In genomic region chr19:18439910-18440237, GRCh38 we compare ENCODE assay signal across 18 cellular contexts. TPM values are rescaled to one million over a fixed set of nuclear protein-coding genes. Genes with fewer than 3 reads are reported as not detected.
DNase-seq lines count a peak whose midpoint lies in the region; ATAC-seq, FAIRE-seq and TF ChIP-seq lines count a peak whose summit lies in the region.
"Had no signal": no experiment of that assay in that cellular context is flagged by ENCODE, and none has a peak within 500 bp of the region (broad histone marks: within the 10 kb centered on the region; RNA-seq: fewer than 3 reads in every experiment).

No MANE protein-coding gene starts in this region.

- H3K4me1 ChIP-seq in HepG2 (ENCODE audit: insufficient read depth, low read length) (peaks cover 45% of the 10 kb centered on the region), right lobe of liver (peaks cover 0 to 26% (median 6%) of the 10 kb centered on the region in 4 donors), K562 (replicated peaks in 1 of 2; ENCODE audit: control insufficient read depth in 2 of 2, insufficient read depth in 2 of 2, low read length in 2 of 2) (peaks cover 42 to 93% of the 10 kb centered on the region in 2 experiments)

- H3K79me2 ChIP-seq in HepG2 (ENCODE audit: insufficient read depth, low read length), result no peaks in the 10 kb centered on the region
- peaks cover 37% of the 10 kb centered on the region for H3K79me2 ChIP-seq in K562 (ENCODE audit: control insufficient read depth, insufficient read depth, low read length)

- peaks cover 2% of the 10 kb centered on the region for H3K36me3 Mint-ChIP-seq in mesothelial cell of epicardium

- H3K36me3 ChIP-seq in HepG2 (replicated peaks in 1 of 2; ENCODE audit: control insufficient read depth in 1 of 2, insufficient read depth in 2 of 2, low read length in 2 of 2) (peaks cover 9 to 16% of the 10 kb centered on the region in 2 experiments; a peak in 3 of 5 replicates), right lobe of liver (peaks cover 0 to 21% (median 10%) of the 10 kb centered on the region in 4 donors), K562 (ENCODE audit: control insufficient read depth, insufficient read depth, low read length) (peaks cover 40% of the 10 kb centered on the region)

- no peak for ATAC-seq in HepG2
- ATAC-seq in right lobe of liver, result no peak
- no peak for ATAC-seq in K562
- no peak for ATAC-seq in HG02571 (IDR thresholded peaks at IDR 0.05; ENCODE audit: unreplicated experiment)
- ATAC-seq: sciatic nerve had no signal

- H3K27me3 Mint-ChIP-seq in mesothelial cell of epicardium (ENCODE audit: low read depth), result no peaks in the 10 kb centered on the region
- H3K27me3 Mint-ChIP-seq: activated naive CD8-positive, alpha-beta T cell treated with anti-CD3 and anti-CD28 coated beads, Interleukin-2, amount 10 ng/mL, durations not matched to agents 7 days and 5 days; activated T-cell treated with anti-CD3 and anti-CD28 coated beads, Interleukin-2, amount 50 U/mL, for 24 hours had no signal

- H2AFZ ChIP-seq in HepG2 (ENCODE audit: low read length) (no peak overlapping the region), K562 (ENCODE audit: low read depth, low read length) (no peak overlapping the region)

- POLR2A ChIA-PET in HepG2 (lab: Yijun Ruan, JAX) (interaction anchor here (1.5 to 1.9 kb wide), 3 partner anchors 21 to 118 kb away, joined by 4 to 5 read pairs (median 4); partner anchors contain the start of genes KXD1 and SSBP4), K562 (lab: Yijun Ruan, JAX) (interaction anchor here (1.0 to 1.5 kb wide), 3 partner anchors 9 to 21 kb away, joined by 3 to 5 read pairs (median 4); partner anchors contain the start of gene SSBP4)

- H3K4me3 Mint-ChIP-seq in mesothelial cell of epicardium, result peak overlapping the region; percentile 75
- H3K4me3 Mint-ChIP-seq: activated naive CD8-positive, alpha-beta T cell treated with anti-CD3 and anti-CD28 coated beads, Interleukin-2, amount 10 ng/mL, durations not matched to agents 7 days and 5 days; activated T-cell treated with anti-CD3 and anti-CD28 coated beads, Interleukin-2, amount 50 U/mL, for 24 hours had no signal

- TF ChIP-seq CTCF in HepG2 (CRISPR knock-in tag; IDR thresholded peaks at IDR 0.05), result no peak
- no peak for TF ChIP-seq CTCF in right lobe of liver (IDR thresholded peaks at IDR 0.05)
- TF ChIP-seq CTCF in K562 (IDR thresholded peaks at IDR 0.05 in 2 of 3, conservative IDR thresholded peaks at IDR 0.05 in 1 of 3; ENCODE audit: insufficient read depth in 2 of 3, low read depth in 1 of 3, low read length in 3 of 3), result no peak
- TF ChIP-seq CTCF in mesothelial cell of epicardium (IDR thresholded peaks at IDR 0.05; ENCODE audit: unreplicated experiment), result no peak

- peaks cover 11% of the 10 kb centered on the region for H3K9me1 ChIP-seq in K562 (ENCODE audit: control insufficient read depth, insufficient read depth, low read length)

- H3K4me3 ChIP-seq in HepG2 (replicated peaks in 1 of 3; ENCODE audit: insufficient read depth in 1 of 3, low read depth in 2 of 3, low read length in 3 of 3), result peak overlapping the region in 1 of 3 experiments; percentile 75; a peak in 1 of 6 replicates
- no peak overlapping the region for H3K4me3 ChIP-seq in right lobe of liver
- H3K4me3 ChIP-seq in K562, result no peak overlapping the region
- H3K4me3 ChIP-seq: thyroid gland had no signal

- H4K20me1 ChIP-seq in HepG2 (ENCODE audit: insufficient read depth, low read length), result peaks cover 9% of the 10 kb centered on the region; the same call in 1 of the 2 replicates
- peaks cover 13% of the 10 kb centered on the region for H4K20me1 ChIP-seq in K562 (replicated peaks; ENCODE audit: control insufficient read depth, insufficient read depth, low read length)

- H3K27ac ChIP-seq in HepG2 (ENCODE audit: extremely low read length, insufficient read depth, low read length) (no peak overlapping the region), right lobe of liver (no peak overlapping the region), K562 (ENCODE audit: extremely low read depth, low read depth, low read length) (peak overlapping the region; percentile 94)
- H3K27ac ChIP-seq: foreskin keratinocyte had no signal

- TF ChIP-seq EP300 in HepG2 (IDR thresholded peaks at IDR 0.05; ENCODE audit: low read depth in 2 of 2, low read length in 2 of 2) (no peak), HepG2 (CRISPR knock-in tag; IDR thresholded peaks at IDR 0.05; ENCODE audit: borderline replicate concordance) (no peak), K562 (IDR thresholded peaks at IDR 0.05; ENCODE audit: low read length) (no peak)

- no peak overlapping the region for H3K9ac ChIP-seq in HepG2 (ENCODE audit: insufficient read depth, low read depth, low read length)
- peak overlapping the region in 1 of 2 experiments; percentile 97; a peak in 1 of 4 replicates for H3K9ac ChIP-seq in K562 (ENCODE audit: insufficient read depth in 1 of 2, low read depth in 2 of 2, low read length in 2 of 2)

- TF ChIP-seq RAD21 in HepG2 (CRISPR knock-in tag; IDR thresholded peaks at IDR 0.05) (no peak), K562 (CRISPR knock-in tag; conservative IDR thresholded peaks at IDR 0.05 in 1 of 2, IDR thresholded peaks at IDR 0.05 in 1 of 2) (no peak)

- H3K4me2 ChIP-seq in HepG2 (ENCODE audit: low read depth, low read length) (peak overlapping the region; percentile 95), K562 (ENCODE audit: insufficient read depth, low read length) (peak overlapping the region; percentile 88; the same call in 1 of the 2 replicates)

- DNase-seq in HepG2 (ENCODE audit: low spot score) (no peak), right lobe of liver (no peak), K562 (ENCODE audit: extremely low read depth in 1 of 4, low spot score in 3 of 4) (no peak), mesothelial cell of epicardium (ENCODE audit: low spot score in 2 of 2, unreplicated experiment in 2 of 2) (no peak), DMS 273 (lab: John Stamatoyannopoulos, UW; ENCODE audit: unreplicated experiment) (no peak), CD1c-positive myeloid dendritic cell (ENCODE audit: extremely low spot score) (no peak), ACHN (no peak)
- DNase-seq: activated CD4-positive, alpha-beta T cell treated with anti-CD3 and anti-CD28 coated beads for 4 hours; activated T-cell treated with anti-CD3 and anti-CD28 coated beads, Interleukin-2, amount 50 U/mL, for 24 hours; NCI-H1436 treated with DMSO at 0.1 percent for 48 hours; SIG-M5; T-helper 9 cell had no signal

- no TSS peak for BruUV-seq in HepG2 (replicated peaks; lab: Mats Ljungman, UMichigan)
- BruUV-seq in K562 (replicated peaks; lab: Mats Ljungman, UMichigan), result no TSS peak

- WGBS in HepG2 (ENCODE audit: low lambda C conversion rate), result 20% methylated on average over 6 of the region's 9 CpGs
- WGBS in right lobe of liver (ENCODE audit: insufficient coverage, low coverage, low lambda C conversion rate, missing lambda C conversion rate), result 30% methylated on average over 6 of the region's 9 CpGs
- 48% methylated on average over 9 of the region's 9 CpGs for WGBS in K562 (ENCODE audit: insufficient coverage, low coverage, missing lambda C conversion rate)

- in situ Hi-C loops in HepG2 (cut with HindIII; ENCODE audit: extremely low pct_ligation_motif_present, low pct_unique_long_range_greater_than_20kb) (no loop called here), K562 (cut with MboI) (no loop called here), ACHN (cut with HindIII; ENCODE audit: low pct_ligation_motif_present, low pct_unique_long_range_greater_than_20kb, low sequenced_read_pairs) (no loop called here)

- H3K9me3 ChIP-seq in HepG2 (ENCODE audit: low read length) (no peaks in the 10 kb centered on the region), right lobe of liver (no peaks in the 10 kb centered on the region), K562 (replicated peaks; ENCODE audit: control insufficient read depth, insufficient read depth, low read depth, low read length) (no peaks in the 10 kb centered on the region)
- H3K9me3 ChIP-seq: thyroid gland had no signal

- H3K4me1 Mint-ChIP-seq in mesothelial cell of epicardium, result peaks cover 41% of the 10 kb centered on the region

- H3K27me3 ChIP-seq in HepG2 (ENCODE audit: control insufficient read depth in 1 of 2, insufficient read depth in 2 of 2, low read length in 2 of 2), result no peaks in the 10 kb centered on the region
- H3K27me3 ChIP-seq in right lobe of liver, result no peaks in the 10 kb centered on the region
- H3K27me3 ChIP-seq in K562 (ENCODE audit: control insufficient read depth in 2 of 2, insufficient read depth in 2 of 2, low read length in 2 of 2), result no peaks in the 10 kb centered on the region
- H3K27me3 ChIP-seq: foreskin keratinocyte, thyroid gland had no signal

- no peaks in the 10 kb centered on the region for H3K9me3 Mint-ChIP-seq in mesothelial cell of epicardium

- no peak for TF ChIP-seq POLR2A in HepG2 (IDR thresholded peaks at IDR 0.05; ENCODE audit: insufficient read depth in 1 of 2, low read depth in 2 of 2, low read length in 2 of 2)
- no peak for TF ChIP-seq POLR2A in right lobe of liver (IDR thresholded peaks at IDR 0.05)
- TF ChIP-seq POLR2A in K562 (conservative IDR thresholded peaks at IDR 0.05), result 0 out of 2 replicates have a peak, but pooled peaks have one; percentile 35

- H3K27ac Mint-ChIP-seq in mesothelial cell of epicardium, result peak overlapping the region; percentile 98

- CTCF ChIA-PET in HepG2 (lab: Yijun Ruan, JAX; ENCODE audit: low intra/inter-chr PET ratio, low total read pairs) (no interaction called here), K562 (lab: Yijun Ruan, JAX; ENCODE audit: low intra/inter-chr PET ratio) (no interaction called here)

- FAIRE-seq in HepG2 (lab: Jason Lieb, UNC), result no peak
- FAIRE-seq in K562 (lab: Jason Lieb, UNC), result no peak

- intact Hi-C loops in HepG2 (cut with micrococcal nuclease; ENCODE audit: unreplicated experiment) (no loop called here), right lobe of liver (cut with DNase I) (loop anchor here in 1 of 2 donors (10.0 kb wide), 1 partner anchor 415 kb away; no protein-coding TSS in a partner anchor), K562 (cut with micrococcal nuclease) (no loop called here)

RNA-seq across cellular contexts. Expression of gene ISYNA1, which starts 1.9 kb away (rescaled TPM):
- total RNA-seq in HepG2 (2016; rRNA removed; fragmentation: Illumina TruSeq; extraction: Trizol) (29.4 and 48.5 TPM in 2 replicates), right lobe of liver (1 to 10 TPM; 6.5 to 8.3 (median 7.8) TPM), K562 (2014; rRNA removed) (180 and 202 TPM in 2 replicates), K562 (2014; rRNA removed; fragmentation: Illumina TruSeq; extraction: Trizol) (14.6 and 32.0 TPM in 2 replicates), K562 (2015; rRNA removed; fragmentation: Illumina TruSeq; extraction: Trizol) (93.2 and 96.8 TPM in 2 replicates), K562 (2021) (435 and 460 TPM in 2 replicates), mesothelial cell of epicardium (795 to 833 TPM (median 826 TPM) in 3 replicates)
- total RNA-seq in HepG2 (2016; cell fraction: cytosol; rRNA removed; fragmentation: Illumina TruSeq; extraction: Trizol; ENCODE audit: low read depth), result 8.4 and 10.1 TPM in 2 replicates
- total RNA-seq in HepG2 (2016; cell fraction: insoluble cytoplasmic fraction; rRNA removed; fragmentation: Illumina TruSeq; extraction: Trizol), result 29.3 and 46.4 TPM in 2 replicates
- 16.0 and 18.7 TPM in 2 replicates for total RNA-seq in HepG2 (2016; cell fraction: membrane; rRNA removed; fragmentation: Illumina TruSeq; extraction: Trizol)
- total RNA-seq in HepG2 (2016; cell fraction: nucleus; rRNA removed; fragmentation: Illumina TruSeq; extraction: Trizol), result 33.6 and 37.4 TPM in 2 replicates
- polyA plus RNA-seq in HepG2 (2011; rRNA removed) (29.6 and 36.5 TPM in 2 replicates), K562 (2011; rRNA removed) (99.3 and 191 TPM in 2 replicates), K562 (2014; fragmentation: Illumina TruSeq; extraction: Trizol) (73.2 and 198 TPM in 2 replicates), K562 (2014; fragmentation: Nextera tagmentation; extraction: Ambion mirVana) (10 to 100 TPM; 21.8 to 57.6 TPM), K562 (2014; rRNA removed) (376 and 380 TPM in 2 replicates)
- 14.0 and 25.3 TPM in 2 replicates for polyA plus RNA-seq in HepG2 (2011; cell fraction: cytosol; rRNA removed)
- 246 and 367 TPM in 2 replicates for polyA plus RNA-seq in HepG2 (2011; cell fraction: nucleus; rRNA removed)
- polyA plus RNA-seq in HepG2 (2012), result 32.5 and 49.8 TPM in 2 replicates
- 16.0 and 16.5 TPM in 2 replicates for polyA plus RNA-seq in HepG2 (2016; cell fraction: cytosol; fragmentation: Illumina TruSeq; extraction: Trizol; ENCODE audit: low read depth)
- 44.6 and 57.4 TPM in 2 replicates for polyA plus RNA-seq in HepG2 (2016; cell fraction: insoluble cytoplasmic fraction; fragmentation: Illumina TruSeq; extraction: Trizol; ENCODE audit: low read depth)
- polyA plus RNA-seq in HepG2 (2016; cell fraction: membrane; fragmentation: Illumina TruSeq; extraction: Trizol; ENCODE audit: low read depth), result 18.1 and 22.4 TPM in 2 replicates
- 103 and 119 TPM in 2 replicates for polyA plus RNA-seq in HepG2 (2016; cell fraction: nucleus; fragmentation: Illumina TruSeq; extraction: Trizol; ENCODE audit: insufficient read depth, low read depth)
- polyA minus RNA-seq in HepG2 (2011; rRNA and poly(A)+ RNA removed; ENCODE audit: low replicate concordance), result 1.3 and 50.2 TPM in 2 replicates
- 20.4 and 29.0 TPM in 2 replicates for polyA minus RNA-seq in HepG2 (2011; cell fraction: cytosol; rRNA and poly(A)+ RNA removed)
- polyA minus RNA-seq in HepG2 (2011; cell fraction: nucleus; rRNA and poly(A)+ RNA removed), result 13.3 and 14.3 TPM in 2 replicates
- total RNA-seq in K562 (2011; cell fraction: chromatin; rRNA removed; ENCODE audit: low replicate concordance), result 155 and 651 TPM in 2 replicates
- 616 and 678 TPM in 2 replicates for total RNA-seq in K562 (2011; cell fraction: nucleolus; rRNA removed)
- total RNA-seq in K562 (2011; cell fraction: nucleoplasm; rRNA removed), result 226 and 284 TPM in 2 replicates
- polyA plus RNA-seq in K562 (2011; cell fraction: cytosol; rRNA removed), result 148 and 356 TPM in 2 replicates
- polyA plus RNA-seq in K562 (2011; cell fraction: nucleus; rRNA removed), result 1,012 and 1,382 TPM in 2 replicates
- polyA plus RNA-seq in K562 (2012), result 319 and 453 TPM in 2 replicates
- 36.7 and 52.6 TPM in 2 replicates for polyA minus RNA-seq in K562 (2011; rRNA and poly(A)+ RNA removed)
- 173 and 245 TPM in 2 replicates for polyA minus RNA-seq in K562 (2011; cell fraction: cytosol; rRNA and poly(A)+ RNA removed)
- polyA minus RNA-seq in K562 (2011; cell fraction: nucleus; rRNA and poly(A)+ RNA removed), result 114 and 124 TPM in 2 replicates

RNA-seq across cellular contexts. Expression of gene SSBP4, which starts 20.7 kb away (rescaled TPM):
- total RNA-seq in HepG2 (2016; rRNA removed; fragmentation: Illumina TruSeq; extraction: Trizol) (19.3 and 39.5 TPM in 2 replicates), right lobe of liver (10 to 100 TPM; 12.8 to 23.9 (median 15.9) TPM), K562 (2014; rRNA removed) (125 and 188 TPM in 2 replicates), K562 (2014; rRNA removed; fragmentation: Illumina TruSeq; extraction: Trizol) (21.2 and 21.4 TPM in 2 replicates), K562 (2015; rRNA removed; fragmentation: Illumina TruSeq; extraction: Trizol) (72.3 and 76.3 TPM in 2 replicates), K562 (2021) (189 TPM in 2 replicates), mesothelial cell of epicardium (120 to 123 TPM (median 121 TPM) in 3 replicates)
- total RNA-seq in HepG2 (2016; cell fraction: cytosol; rRNA removed; fragmentation: Illumina TruSeq; extraction: Trizol; ENCODE audit: low read depth), result 95.2 and 104 TPM in 2 replicates
- total RNA-seq in HepG2 (2016; cell fraction: insoluble cytoplasmic fraction; rRNA removed; fragmentation: Illumina TruSeq; extraction: Trizol), result 14.4 and 39.0 TPM in 2 replicates
- total RNA-seq in HepG2 (2016; cell fraction: membrane; rRNA removed; fragmentation: Illumina TruSeq; extraction: Trizol), result 103 and 124 TPM in 2 replicates
- 26.9 and 35.1 TPM in 2 replicates for total RNA-seq in HepG2 (2016; cell fraction: nucleus; rRNA removed; fragmentation: Illumina TruSeq; extraction: Trizol)
- polyA plus RNA-seq in HepG2 (2011; rRNA removed) (20.8 and 33.4 TPM in 2 replicates), K562 (2011; rRNA removed) (20.1 and 25.9 TPM in 2 replicates), K562 (2014; fragmentation: Illumina TruSeq; extraction: Trizol) (39.0 and 114 TPM in 2 replicates), K562 (2014; fragmentation: Nextera tagmentation; extraction: Ambion mirVana) (1 to 10 TPM; 1.1 to 1.9 TPM), K562 (2014; rRNA removed) (119 and 133 TPM in 2 replicates)
- 11.6 and 28.6 TPM in 2 replicates for polyA plus RNA-seq in HepG2 (2011; cell fraction: cytosol; rRNA removed)
- 200 and 290 TPM in 2 replicates for polyA plus RNA-seq in HepG2 (2011; cell fraction: nucleus; rRNA removed)
- polyA plus RNA-seq in HepG2 (2012), result 18.2 and 31.6 TPM in 2 replicates
- polyA plus RNA-seq in HepG2 (2016; cell fraction: cytosol; fragmentation: Illumina TruSeq; extraction: Trizol; ENCODE audit: low read depth), result 133 and 147 TPM in 2 replicates
- 34.3 and 41.3 TPM in 2 replicates for polyA plus RNA-seq in HepG2 (2016; cell fraction: insoluble cytoplasmic fraction; fragmentation: Illumina TruSeq; extraction: Trizol; ENCODE audit: low read depth)
- 147 and 152 TPM in 2 replicates for polyA plus RNA-seq in HepG2 (2016; cell fraction: membrane; fragmentation: Illumina TruSeq; extraction: Trizol; ENCODE audit: low read depth)
- polyA plus RNA-seq in HepG2 (2016; cell fraction: nucleus; fragmentation: Illumina TruSeq; extraction: Trizol; ENCODE audit: insufficient read depth, low read depth), result 117 and 122 TPM in 2 replicates
- 10.3 and 12.3 TPM in 2 replicates for polyA minus RNA-seq in HepG2 (2011; rRNA and poly(A)+ RNA removed; ENCODE audit: low replicate concordance)
- polyA minus RNA-seq in HepG2 (2011; cell fraction: cytosol; rRNA and poly(A)+ RNA removed), result 12.0 and 13.9 TPM in 2 replicates
- polyA minus RNA-seq in HepG2 (2011; cell fraction: nucleus; rRNA and poly(A)+ RNA removed), result 20.1 and 21.6 TPM in 2 replicates
- 28.5 and 141 TPM in 2 replicates for total RNA-seq in K562 (2011; cell fraction: chromatin; rRNA removed; ENCODE audit: low replicate concordance)
- total RNA-seq in K562 (2011; cell fraction: nucleolus; rRNA removed), result 209 and 228 TPM in 2 replicates
- total RNA-seq in K562 (2011; cell fraction: nucleoplasm; rRNA removed), result 68.6 and 76.2 TPM in 2 replicates
- 25.4 and 118 TPM in 2 replicates for polyA plus RNA-seq in K562 (2011; cell fraction: cytosol; rRNA removed)
- polyA plus RNA-seq in K562 (2011; cell fraction: nucleus; rRNA removed), result 134 and 296 TPM in 2 replicates
- 81.3 and 110 TPM in 2 replicates for polyA plus RNA-seq in K562 (2012)
- polyA minus RNA-seq in K562 (2011; rRNA and poly(A)+ RNA removed), result 3.6 and 7.0 TPM in 2 replicates
- polyA minus RNA-seq in K562 (2011; cell fraction: cytosol; rRNA and poly(A)+ RNA removed), result 37.3 and 43.8 TPM in 2 replicates
- polyA minus RNA-seq in K562 (2011; cell fraction: nucleus; rRNA and poly(A)+ RNA removed), result 85.0 and 105 TPM in 2 replicates

RNA-seq across cellular contexts. Expression of gene LRRC25, which starts 42.5 kb away (rescaled TPM):
- total RNA-seq in HepG2 (2016; rRNA removed; fragmentation: Illumina TruSeq; extraction: Trizol) (0.13 TPM in 1 of 2 replicates, not detected in the other), right lobe of liver (10 to 100 TPM in 1 of 6 experiments, 1 to 10 TPM in 5; 1.9 to 12.6 (median 3.2) TPM), K562 (2014; rRNA removed) (0.18 and 0.29 TPM in 2 replicates), K562 (2014; rRNA removed; fragmentation: Illumina TruSeq; extraction: Trizol) (0.07 TPM in 1 of 2 replicates, not detected in the other), K562 (2015; rRNA removed; fragmentation: Illumina TruSeq; extraction: Trizol) (0.30 and 0.36 TPM in 2 replicates), K562 (2021) (0.09 and 0.22 TPM in 2 replicates), mesothelial cell of epicardium (0.18 to 0.29 TPM in 2 of 3 replicates, not detected in the other)
- total RNA-seq in HepG2 (2016; cell fraction: cytosol; rRNA removed; fragmentation: Illumina TruSeq; extraction: Trizol; ENCODE audit: low read depth), result 0.20 TPM in 1 of 2 replicates, not detected in the other
- 0.11 TPM in 1 of 2 replicates, not detected in the other for total RNA-seq in HepG2 (2016; cell fraction: insoluble cytoplasmic fraction; rRNA removed; fragmentation: Illumina TruSeq; extraction: Trizol)
- total RNA-seq in HepG2 (2016; cell fraction: membrane; rRNA removed; fragmentation: Illumina TruSeq; extraction: Trizol), result 0.17 and 0.19 TPM in 2 replicates
- 0.25 TPM in 1 of 2 replicates, not detected in the other for total RNA-seq in HepG2 (2016; cell fraction: nucleus; rRNA removed; fragmentation: Illumina TruSeq; extraction: Trizol)
- polyA plus RNA-seq in HepG2 (2011; rRNA removed) (0.53 and 0.85 TPM in 2 replicates), K562 (2011; rRNA removed) (0.10 and 0.42 TPM in 2 replicates), K562 (2014; fragmentation: Illumina TruSeq; extraction: Trizol) (0.10 and 0.25 TPM in 2 replicates), K562 (2014; fragmentation: Nextera tagmentation; extraction: Ambion mirVana) (not detected), K562 (2014; rRNA removed) (0.08 TPM in 1 of 2 replicates, not detected in the other)
- polyA plus RNA-seq in HepG2 (2011; cell fraction: cytosol; rRNA removed), result 0.66 and 0.68 TPM in 2 replicates
- polyA plus RNA-seq in HepG2 (2011; cell fraction: nucleus; rRNA removed), result 0.16 and 0.35 TPM in 2 replicates
- 0.11 and 0.13 TPM in 2 replicates for polyA plus RNA-seq in HepG2 (2012)
- polyA plus RNA-seq in HepG2 (2016; cell fraction: cytosol; fragmentation: Illumina TruSeq; extraction: Trizol; ENCODE audit: low read depth), result 0.05 TPM in 1 of 2 replicates, not detected in the other
- polyA plus RNA-seq in HepG2 (2016; cell fraction: insoluble cytoplasmic fraction; fragmentation: Illumina TruSeq; extraction: Trizol; ENCODE audit: low read depth), result 0.12 and 0.15 TPM in 2 replicates
- 0.13 TPM in 1 of 2 replicates, not detected in the other for polyA plus RNA-seq in HepG2 (2016; cell fraction: membrane; fragmentation: Illumina TruSeq; extraction: Trizol; ENCODE audit: low read depth)
- not detected in 2 replicates for polyA plus RNA-seq in HepG2 (2016; cell fraction: nucleus; fragmentation: Illumina TruSeq; extraction: Trizol; ENCODE audit: insufficient read depth, low read depth)
- 0.60 TPM in 1 of 2 replicates, not detected in the other for polyA minus RNA-seq in HepG2 (2011; rRNA and poly(A)+ RNA removed; ENCODE audit: low replicate concordance)
- polyA minus RNA-seq in HepG2 (2011; cell fraction: cytosol; rRNA and poly(A)+ RNA removed), result 0.40 and 0.70 TPM in 2 replicates
- polyA minus RNA-seq in HepG2 (2011; cell fraction: nucleus; rRNA and poly(A)+ RNA removed), result 0.25 TPM in 1 of 2 replicates, not detected in the other
- total RNA-seq in K562 (2011; cell fraction: chromatin; rRNA removed; ENCODE audit: low replicate concordance), result 0.25 TPM in 1 of 2 replicates, not detected in the other
- 0.39 and 0.50 TPM in 2 replicates for total RNA-seq in K562 (2011; cell fraction: nucleolus; rRNA removed)
- total RNA-seq in K562 (2011; cell fraction: nucleoplasm; rRNA removed), result 0.22 TPM in 1 of 2 replicates, not detected in the other
- polyA plus RNA-seq in K562 (2011; cell fraction: cytosol; rRNA removed), result 0.31 and 0.41 TPM in 2 replicates
- polyA plus RNA-seq in K562 (2011; cell fraction: nucleus; rRNA removed), result 0.20 and 0.53 TPM in 2 replicates
- 0.33 and 1.1 TPM in 2 replicates for polyA plus RNA-seq in K562 (2012)
- 0.11 and 0.18 TPM in 2 replicates for polyA minus RNA-seq in K562 (2011; rRNA and poly(A)+ RNA removed)
- polyA minus RNA-seq in K562 (2011; cell fraction: cytosol; rRNA and poly(A)+ RNA removed), result 0.57 and 1.1 TPM in 2 replicates
- 0.13 and 0.67 TPM in 2 replicates for polyA minus RNA-seq in K562 (2011; cell fraction: nucleus; rRNA and poly(A)+ RNA removed)
- total RNA-seq: foreskin keratinocyte had no signal
- polyA plus RNA-seq: foreskin keratinocyte, neural cell had no signal

RNA-seq across cellular contexts. Expression of gene GDF15, which starts 53.9 kb away (rescaled TPM):
- total RNA-seq in HepG2 (2016; rRNA removed; fragmentation: Illumina TruSeq; extraction: Trizol) (43.0 and 146 TPM in 2 replicates), right lobe of liver (100 to 1,000 TPM in 2 of 6 experiments, 10 to 100 TPM in 2, 1 to 10 TPM in 1, under 1 TPM in 1; 0.88 to 160 (median 57.5) TPM), K562 (2014; rRNA removed) (78.0 and 82.4 TPM in 2 replicates), K562 (2014; rRNA removed; fragmentation: Illumina TruSeq; extraction: Trizol) (7.3 TPM in 2 replicates), K562 (2015; rRNA removed; fragmentation: Illumina TruSeq; extraction: Trizol) (10.1 and 11.0 TPM in 2 replicates), K562 (2021) (69.8 and 74.5 TPM in 2 replicates), mesothelial cell of epicardium (3.2 to 4.7 TPM (median 3.9 TPM) in 3 replicates)
- 42.0 and 45.2 TPM in 2 replicates for total RNA-seq in HepG2 (2016; cell fraction: cytosol; rRNA removed; fragmentation: Illumina TruSeq; extraction: Trizol; ENCODE audit: low read depth)
- 37.4 and 148 TPM in 2 replicates for total RNA-seq in HepG2 (2016; cell fraction: insoluble cytoplasmic fraction; rRNA removed; fragmentation: Illumina TruSeq; extraction: Trizol)
- total RNA-seq in HepG2 (2016; cell fraction: membrane; rRNA removed; fragmentation: Illumina TruSeq; extraction: Trizol), result 53.4 and 57.4 TPM in 2 replicates
- 112 and 139 TPM in 2 replicates for total RNA-seq in HepG2 (2016; cell fraction: nucleus; rRNA removed; fragmentation: Illumina TruSeq; extraction: Trizol)
- polyA plus RNA-seq in HepG2 (2011; rRNA removed) (422 and 537 TPM in 2 replicates), K562 (2011; rRNA removed) (12.5 TPM in 2 replicates), K562 (2014; fragmentation: Illumina TruSeq; extraction: Trizol) (19.3 and 47.1 TPM in 2 replicates), K562 (2014; fragmentation: Nextera tagmentation; extraction: Ambion mirVana) (1 to 10 TPM; 2.3 to 2.9 TPM), K562 (2014; rRNA removed) (57.2 and 67.4 TPM in 2 replicates)
- 539 and 794 TPM in 2 replicates for polyA plus RNA-seq in HepG2 (2011; cell fraction: cytosol; rRNA removed)
- polyA plus RNA-seq in HepG2 (2011; cell fraction: nucleus; rRNA removed), result 1,510 and 1,558 TPM in 2 replicates
- 229 and 758 TPM in 2 replicates for polyA plus RNA-seq in HepG2 (2012)
- polyA plus RNA-seq in HepG2 (2016; cell fraction: cytosol; fragmentation: Illumina TruSeq; extraction: Trizol; ENCODE audit: low read depth), result 22.2 and 24.9 TPM in 2 replicates
- 49.2 and 57.0 TPM in 2 replicates for polyA plus RNA-seq in HepG2 (2016; cell fraction: insoluble cytoplasmic fraction; fragmentation: Illumina TruSeq; extraction: Trizol; ENCODE audit: low read depth)
- 30.8 and 31.5 TPM in 2 replicates for polyA plus RNA-seq in HepG2 (2016; cell fraction: membrane; fragmentation: Illumina TruSeq; extraction: Trizol; ENCODE audit: low read depth)
- 315 and 334 TPM in 2 replicates for polyA plus RNA-seq in HepG2 (2016; cell fraction: nucleus; fragmentation: Illumina TruSeq; extraction: Trizol; ENCODE audit: insufficient read depth, low read depth)
- 4.5 and 440 TPM in 2 replicates for polyA minus RNA-seq in HepG2 (2011; rRNA and poly(A)+ RNA removed; ENCODE audit: low replicate concordance)
- polyA minus RNA-seq in HepG2 (2011; cell fraction: cytosol; rRNA and poly(A)+ RNA removed), result 366 and 433 TPM in 2 replicates
- 115 and 151 TPM in 2 replicates for polyA minus RNA-seq in HepG2 (2011; cell fraction: nucleus; rRNA and poly(A)+ RNA removed)
- total RNA-seq in K562 (2011; cell fraction: chromatin; rRNA removed; ENCODE audit: low replicate concordance), result 25.1 and 116 TPM in 2 replicates
- total RNA-seq in K562 (2011; cell fraction: nucleolus; rRNA removed), result 214 and 262 TPM in 2 replicates
- total RNA-seq in K562 (2011; cell fraction: nucleoplasm; rRNA removed), result 94.6 and 109 TPM in 2 replicates
- polyA plus RNA-seq in K562 (2011; cell fraction: cytosol; rRNA removed), result 31.8 and 127 TPM in 2 replicates
- polyA plus RNA-seq in K562 (2011; cell fraction: nucleus; rRNA removed), result 21.6 and 59.4 TPM in 2 replicates
- 50.1 and 369 TPM in 2 replicates for polyA plus RNA-seq in K562 (2012)
- polyA minus RNA-seq in K562 (2011; rRNA and poly(A)+ RNA removed), result 2.4 and 5.6 TPM in 2 replicates
- 31.8 and 32.2 TPM in 2 replicates for polyA minus RNA-seq in K562 (2011; cell fraction: cytosol; rRNA and poly(A)+ RNA removed)
- polyA minus RNA-seq in K562 (2011; cell fraction: nucleus; rRNA and poly(A)+ RNA removed), result 18.5 and 24.2 TPM in 2 replicates
- polyA plus RNA-seq: neural cell had no signal

Comparison
In these comparisons a context has a peak if more than half of its experiments do, and no peak if none do; other contexts are left out.
1. Of the 241 proteins assayed by ChIP-seq in both HepG2 and K562: peak only in HepG2: SMAD1, ZHX1, ZNF121 and ZNF274; only in K562: DPF2, NFIC, POLR2A and SMARCE1; in both: none; in neither: 232; mixed calls (peak in some experiments, not most) for 1.